ENCODE assay signal across 21 cellular contexts in genomic region chr2:189165656-189166380, GRCh38. TPM values are rescaled to one million over a fixed set of nuclear protein-coding genes. Genes with fewer than 3 reads are reported as not detected.
A peak's percentile ranks its signal among the peaks of the same experiment; 100 is the strongest.
DNase-seq lines count a peak whose midpoint lies in the region; ATAC-seq, FAIRE-seq and TF ChIP-seq lines count a peak whose summit lies in the region.
"Had no signal": no experiment of that assay in that cellular context is flagged by ENCODE, and none has a peak within 500 bp of the region (broad histone marks: within the 10 kb centered on the region; RNA-seq: fewer than 3 reads in every experiment).

No MANE protein-coding gene starts in this region.

- POLR2A ChIA-PET in A549 (lab: Yijun Ruan, JAX) (interaction anchor here (2.4 kb wide), 1 partner anchor 13 kb away, joined by 13 read pairs; the partner anchor contains the start of gene COL5A2), Panc1 (lab: Charles Lee) (no interaction called here)

- intact Hi-C loops in Panc1 (cut with micrococcal nuclease; ENCODE audit: unreplicated experiment): no loop called here

- peak overlapping the region; percentile 49 for H3K27ac Mint-ChIP-seq in endodermal cell
- H3K27ac Mint-ChIP-seq: activated CD4-positive, alpha-beta memory T cell treated with anti-CD3 and anti-CD28 coated beads, Interleukin-2, amount 10 ng/mL, durations not matched to agents 7 days and 5 days; CD14-positive monocyte had no signal

- H3K27me3 Mint-ChIP-seq in endodermal cell (ENCODE audit: insufficient read depth): no peaks in the 10 kb centered on the region
- H3K27me3 Mint-ChIP-seq: activated CD4-positive, alpha-beta memory T cell treated with anti-CD3 and anti-CD28 coated beads, Interleukin-2, amount 10 ng/mL, durations not matched to agents 7 days and 5 days had no signal

- in situ Hi-C loops in Panc1 (cut with HindIII; ENCODE audit: low pct_unique_long_range_greater_than_20kb, low sequenced_read_pairs): no loop called here

- 85% methylated on average over 3 of the region's 3 CpGs for WGBS in A549 (ENCODE audit: missing lambda C conversion rate)
- WGBS in endodermal cell (ENCODE audit: insufficient coverage in 1 of 2, insufficient read length in 1 of 2), 2 experiments: 84 to 100% methylated on average over 1 to 2 of the region's 3 CpGs

- H3K9me3 Mint-ChIP-seq in endodermal cell: no peaks in the 10 kb centered on the region
- H3K9me3 Mint-ChIP-seq: activated CD4-positive, alpha-beta memory T cell treated with anti-CD3 and anti-CD28 coated beads, Interleukin-2, amount 10 ng/mL, durations not matched to agents 7 days and 5 days; H9 had no signal

- H3K4me1 ChIP-seq in A549 (peaks cover 87% of the 10 kb centered on the region), Panc1 (ENCODE audit: control insufficient read depth, insufficient read depth, low read length) (peaks cover 75% of the 10 kb centered on the region), endodermal cell (ENCODE audit: control insufficient read depth, insufficient read depth, low read length) (no peaks in the 10 kb centered on the region), osteoblast (ENCODE audit: insufficient read depth, low read length) (peaks cover 73% of the 10 kb centered on the region)

- H3K36me3 ChIP-seq in Panc1 (ENCODE audit: control insufficient read depth, insufficient read depth, low read length): no peaks in the 10 kb centered on the region
- H3K36me3 ChIP-seq in endodermal cell (ENCODE audit: control insufficient read depth, insufficient read depth, low read length): peaks cover 44% of the 10 kb centered on the region
- peaks cover 10% of the 10 kb centered on the region for H3K36me3 ChIP-seq in osteoblast (ENCODE audit: insufficient read depth, low read length)

- peak overlapping the region; percentile 59 for H3K4me2 ChIP-seq in A549
- peak overlapping the region; percentile 67 for H3K4me2 ChIP-seq in osteoblast (ENCODE audit: insufficient read depth, low read length)

- H3K36me3 Mint-ChIP-seq in endodermal cell (ENCODE audit: low read depth): peaks cover 5% of the 10 kb centered on the region
- H3K36me3 Mint-ChIP-seq: CD14-positive monocyte had no signal

- no peak overlapping the region for H3K4me3 Mint-ChIP-seq in endodermal cell
- H3K4me3 Mint-ChIP-seq: activated CD4-positive, alpha-beta memory T cell treated with anti-CD3 and anti-CD28 coated beads, Interleukin-2, amount 10 ng/mL, durations not matched to agents 7 days and 5 days; CD14-positive monocyte; H9 had no signal

- no peaks in the 10 kb centered on the region for H3K9me3 ChIP-seq in A549
- no peaks in the 10 kb centered on the region for H3K9me3 ChIP-seq in Panc1 (ENCODE audit: control insufficient read depth, insufficient read depth, low read depth, low read length)
- H3K9me3 ChIP-seq in endodermal cell (ENCODE audit: control insufficient read depth, low read length): no peaks in the 10 kb centered on the region
- H3K9me3 ChIP-seq in osteoblast (ENCODE audit: low read depth, low read length): no peaks in the 10 kb centered on the region

- no peak for TF ChIP-seq RAD21 in A549 (conservative IDR thresholded peaks at IDR 0.05 in 1 of 2, IDR thresholded peaks at IDR 0.05 in 1 of 2)

- ATAC-seq in A549 (peak in 1 of 2 experiments; percentile 20; a peak in 2 of 6 replicates), Panc1 (no peak), HG03108 (IDR thresholded peaks at IDR 0.05; ENCODE audit: unreplicated experiment) (no peak), GM19397 (IDR thresholded peaks at IDR 0.05; ENCODE audit: unreplicated experiment) (no peak)

- H4K20me1 ChIP-seq in osteoblast (ENCODE audit: insufficient read depth, low read length): peaks cover 34% of the 10 kb centered on the region

- H3K27me3 ChIP-seq in Panc1 (ENCODE audit: control insufficient read depth, insufficient read depth, low read length) (no peaks in the 10 kb centered on the region), endodermal cell (ENCODE audit: control insufficient read depth, insufficient read depth, low read length, poor library complexity, severe bottlenecking) (no peaks in the 10 kb centered on the region), osteoblast (ENCODE audit: insufficient read depth, low read length) (no peaks in the 10 kb centered on the region)
- H3K27me3 ChIP-seq: dorsolateral prefrontal cortex had no signal

- DNase-seq in A549 (ENCODE audit: low read depth in 1 of 2, low spot score in 1 of 2): no peak
- DNase-seq in Panc1 (ENCODE audit: low read depth, low spot score): no peak
- DNase-seq in endodermal cell: no peak
- no peak for DNase-seq in osteoblast (ENCODE audit: insufficient read length, low spot score, missing footprints)
- DNase-seq in cerebellar cortex (ENCODE audit: low spot score): no peak
- DNase-seq in mesenteric fat pad (ENCODE audit: low spot score): no peak
- DNase-seq: activated CD4-positive, alpha-beta memory T cell treated with anti-CD3 and anti-CD28 coated beads, Interleukin-2, amount 10 ng/mL, durations not matched to agents 7 days and 5 days; dorsolateral prefrontal cortex; foreskin melanocyte; H9; hippocampal formation; MM.1S; NCI-H1417 treated with DMSO at 0.1 percent for 48 hours; nucleus accumbens; retina; T1000 had no signal

- CTCF ChIA-PET in A549 (lab: Yijun Ruan, JAX) (interaction anchor here (1.1 to 2.7 kb wide), 2 partner anchors 11 to 13 kb away, joined by 3 to 10 read pairs; partner anchors contain the start of gene COL5A2), Panc1 (lab: Charles Lee) (no interaction called here)

- H3K27ac ChIP-seq in A549 (peak overlapping the region; percentile 29 to 52; a peak in 4 of 6 replicates), Panc1 (ENCODE audit: low read length) (peak overlapping the region; percentile 86), endodermal cell (ENCODE audit: low read depth, low read length) (no peak overlapping the region), osteoblast (ENCODE audit: low read depth, low read length) (peak overlapping the region; percentile 84)

- H3K4me3 ChIP-seq in A549 (no peak overlapping the region), Panc1 (ENCODE audit: low read depth in 2 of 2, low read length in 2 of 2) (0 out of 4 replicates have a peak overlapping the region, but pooled peaks of 1 of the 2 experiments have one; percentile 7), endodermal cell (ENCODE audit: low read length) (no peak overlapping the region), osteoblast (ENCODE audit: insufficient read depth, low read length) (no peak overlapping the region)
- H3K4me3 ChIP-seq: dorsolateral prefrontal cortex had no signal

- FAIRE-seq in A549 (lab: Jason Lieb, UNC): no peak
- FAIRE-seq: D721Med, RCC 7860 had no signal

- TF ChIP-seq POLR2A in A549 (IDR thresholded peaks at IDR 0.05; ENCODE audit: low read length): no peak

- no peak for TF ChIP-seq EP300 in A549 (IDR thresholded peaks at IDR 0.05)

- TF ChIP-seq CTCF in A549 (IDR thresholded peaks at IDR 0.05) (no peak), Panc1 (IDR thresholded peaks at IDR 0.05) (no peak), endodermal cell (conservative IDR thresholded peaks at IDR 0.05) (no peak), osteoblast (IDR thresholded peaks at IDR 0.05; ENCODE audit: extremely low read depth, low read depth, low read length) (no peak)

- H3K79me2 ChIP-seq in osteoblast (ENCODE audit: insufficient read depth, low read length): peaks cover 89% of the 10 kb centered on the region

- no TSS peak for BruUV-seq in Panc1 (replicated peaks; lab: Mats Ljungman, UMichigan)

- H3K9ac ChIP-seq in endodermal cell (ENCODE audit: extremely low read depth, low read length, poor library complexity, severe bottlenecking): no peak overlapping the region

- peaks cover 27% of the 10 kb centered on the region for H3K4me1 Mint-ChIP-seq in endodermal cell
- H3K4me1 Mint-ChIP-seq: activated CD4-positive, alpha-beta memory T cell treated with anti-CD3 and anti-CD28 coated beads, Interleukin-2, amount 10 ng/mL, durations not matched to agents 7 days and 5 days; CD14-positive monocyte had no signal

- H2AFZ ChIP-seq in osteoblast (ENCODE audit: low read length): no peak overlapping the region

TF ChIP-seq in A549, 52 proteins besides CTCF, POLR2A, EP300 and RAD21:
- TF ChIP-seq ZFP36 (IDR thresholded peaks at IDR 0.05; ENCODE audit: borderline replicate concordance, partially characterized antibody) (no peak), HES2 (IDR thresholded peaks at IDR 0.05) (no peak), TP53 (CRISPR knock-in tag; IDR thresholded peaks at IDR 0.05) (no peak), EHMT2 (IDR thresholded peaks at IDR 0.05; ENCODE audit: low read depth) (no peak), SMC3 (IDR thresholded peaks at IDR 0.05) (no peak), SREBF2 (IDR thresholded peaks at IDR 0.05) (no peak), PHF8 (IDR thresholded peaks at IDR 0.05; ENCODE audit: borderline replicate concordance, low read depth) (no peak)

RNA-seq across cellular contexts. Expression of gene COL5A2, which starts 13.7 kb away (rescaled TPM):
- 215 and 244 TPM in 2 replicates for polyA plus RNA-seq in A549 (2011; rRNA removed)
- polyA plus RNA-seq in A549 (2012; cell fraction: cytosol; rRNA removed): 66.7 and 70.8 TPM in 2 replicates
- 138 and 156 TPM in 2 replicates for polyA plus RNA-seq in A549 (2012; cell fraction: nucleus; rRNA removed)
- polyA plus RNA-seq in A549 (2017; fragmentation: RNase III; extraction: RNeasy Plus Mini Kit Qiagen cat#74134 plus additional on column Dnase treatment): 114 to 156 TPM (median 152 TPM) in 3 replicates
- 199 and 285 TPM in 2 replicates for polyA minus RNA-seq in A549 (2011; rRNA and poly(A)+ RNA removed)
- total RNA-seq in Panc1 (2021; ENCODE audit: unreplicated experiment): 144 TPM
- polyA plus RNA-seq in Panc1 (2012; ENCODE audit: insufficient read length): 91.2 TPM
- total RNA-seq in endodermal cell: 100 to 1,000 TPM; 117 to 153 TPM
- 104 TPM for polyA plus RNA-seq in endodermal cell (2013, experiment 1 of 2)
- 133 TPM for polyA plus RNA-seq in endodermal cell (2013, experiment 2 of 2)
- total RNA-seq in osteoblast: 632 and 879 TPM in 2 replicates
- total RNA-seq in mesenteric fat pad: 93.4 TPM
- polyA plus RNA-seq: CD14-positive monocyte had no signal
